Comparison of ENCODE assay signal across 39 cellular contexts in genomic region chr2:63434024-63434423, GRCh38.
"Had no signal": no experiment of that assay in that cellular context is flagged by ENCODE, and none has a peak within 500 bp of the region (broad histone marks: within the 10 kb centered on the region; RNA-seq: fewer than 3 reads in every experiment).

No MANE protein-coding gene starts in this region.

- H3K36me3 Mint-ChIP-seq: activated naive CD4-positive, alpha-beta T cell treated with anti-CD3 and anti-CD28 coated beads, Interleukin-2, amount 10 ng/mL, durations not matched to agents 7 days and 5 days had no signal

- H3K27ac ChIP-seq: adrenal gland, ascending aorta, body of pancreas, brain microvascular endothelial cell, breast epithelium, cardiac muscle cell had no signal

- H3K4me1 Mint-ChIP-seq: activated naive CD4-positive, alpha-beta T cell treated with anti-CD3 and anti-CD28 coated beads, Interleukin-2, amount 10 ng/mL, durations not matched to agents 7 days and 5 days; activated naive CD4-positive, alpha-beta T cell treated with anti-CD3 and anti-CD28 coated beads, Interleukin-2, amount 50 U/mL, for 24 hours; activated naive CD8-positive, alpha-beta T cell treated with anti-CD3 and anti-CD28 coated beads, Interleukin-2, amount 50 U/mL, for 24 hours; activated T-helper 17 cell treated with anti-CD3 and anti-CD28 coated beads, Interleukin-2, amount 50 U/mL, for 72 hours; central memory CD8-positive, alpha-beta T cell had no signal

- DNase-seq: activated effector memory CD4-positive, alpha-beta T cell treated with anti-CD3 and anti-CD28 coated beads, Interleukin-2, amount 50 U/mL, for 16 hours; activated effector memory CD4-positive, alpha-beta T cell treated with Interleukin-2 at 50 U/mL for 16 hours; activated gamma-delta T cell; activated gamma-delta T cell treated with Interleukin-2 at 50 U/mL for 16 hours; activated naive CD4-positive, alpha-beta T cell; activated naive CD4-positive, alpha-beta T cell treated with anti-CD3 and anti-CD28 coated beads for 36 hours; activated naive CD4-positive, alpha-beta T cell treated with anti-CD3 and anti-CD28 coated beads, Interleukin-2, amount 10 ng/mL, durations not matched to agents 7 days and 5 days; activated naive CD4-positive, alpha-beta T cell treated with anti-CD3 and anti-CD28 coated beads, Interleukin-2, amount 50 U/mL, for 16 hours; activated naive CD4-positive, alpha-beta T cell treated with Interleukin-2 at 50 U/mL for 16 hours; activated naive CD8-positive, alpha-beta T cell treated with anti-CD3 and anti-CD28 coated beads for 36 hours; activated naive CD8-positive, alpha-beta T cell treated with anti-CD3 and anti-CD28 coated beads, Interleukin-2, amount 10 ng/mL, durations not matched to agents 7 days and 5 days; activated naive CD8-positive, alpha-beta T cell treated with anti-CD3 and anti-CD28 coated beads, Interleukin-2, amount 50 U/mL, for 24 hours; activated T-cell treated with anti-CD3 and anti-CD28 coated beads, Interleukin-2, amount 50 U/mL, for 1 hour; activated T-cell treated with anti-CD3 and anti-CD28 coated beads, Interleukin-2, amount 50 U/mL, for 4 hours; activated T-cell treated with anti-CD3 and anti-CD28 coated beads, Interleukin-2, amount 50 U/mL, for 48 hours; adrenal gland; amniotic stem cell; amygdala; anterior cingulate cortex; aorta; body of pancreas; brain microvascular endothelial cell; caudate nucleus; central memory CD4-positive, alpha-beta T cell; cerebellar nuclear complex had no signal

- H3K36me3 ChIP-seq: adrenal gland, ascending aorta, brain microvascular endothelial cell, breast epithelium, cardiac muscle cell had no signal

- ATAC-seq: activated naive CD4-positive, alpha-beta T cell treated with anti-CD3 and anti-CD28 coated beads, Interleukin-2, amount 50 U/mL, for 72 hours; activated naive CD8-positive, alpha-beta T cell treated with anti-CD3 and anti-CD28 coated beads, Interleukin-2, amount 50 U/mL, for 24 hours; activated T-cell treated with anti-CD3 and anti-CD28 coated beads, Interleukin-2, amount 50 U/mL, for 4 hours; activated T-helper 17 cell treated with anti-CD3 and anti-CD28 coated beads, Interleukin-2, amount 50 U/mL, for 72 hours; body of pancreas had no signal

- H3K4me1 ChIP-seq: ascending aorta, breast epithelium had no signal

- H3K27me3 ChIP-seq: adrenal gland, ascending aorta, body of pancreas, brain microvascular endothelial cell, breast epithelium, cardiac muscle cell had no signal

- H3K9me3 Mint-ChIP-seq: activated naive CD4-positive, alpha-beta T cell treated with anti-CD3 and anti-CD28 coated beads for 36 hours; activated naive CD4-positive, alpha-beta T cell treated with anti-CD3 and anti-CD28 coated beads, Interleukin-2, amount 10 ng/mL, durations not matched to agents 7 days and 5 days; activated naive CD4-positive, alpha-beta T cell treated with anti-CD3 and anti-CD28 coated beads, Interleukin-2, amount 50 U/mL, for 24 hours; activated naive CD4-positive, alpha-beta T cell treated with anti-CD3 and anti-CD28 coated beads, Interleukin-2, amount 50 U/mL, for 72 hours; activated T-cell treated with anti-CD3 and anti-CD28 coated beads, Interleukin-2, amount 50 U/mL, for 4 hours; activated T-helper 1 cell treated with anti-CD3 and anti-CD28 coated beads, Interleukin-12 subunit alpha, Interleukin-12 subunit beta, Interleukin-2, Interleukin-4 antibody, amounts not matched to agents 30 ng/mL and 10 ng/mL and 1 ng/mL, durations not matched to agents 14 hours and 24 hours and 36 hours; activated T-helper 17 cell treated with anti-CD3 and anti-CD28 coated beads, Interleukin-2, amount 50 U/mL, for 72 hours; activated T-helper 2 cell treated with anti-CD3 and anti-CD28 coated beads, Interferon-gamma antibody, Interleukin-2, Interleukin-4, amounts not matched to agents 10 μg/mL and 5 μg/mL and 100 μg/mL, durations not matched to agents 14 hours and 24 hours and 36 hours; central memory CD8-positive, alpha-beta T cell had no signal

- H3K27me3 Mint-ChIP-seq: activated naive CD4-positive, alpha-beta T cell treated with anti-CD3 and anti-CD28 coated beads, Interleukin-2, amount 10 ng/mL, durations not matched to agents 7 days and 5 days; activated naive CD4-positive, alpha-beta T cell treated with anti-CD3 and anti-CD28 coated beads, Interleukin-2, amount 50 U/mL, for 24 hours; activated naive CD8-positive, alpha-beta T cell; activated naive CD8-positive, alpha-beta T cell treated with anti-CD3 and anti-CD28 coated beads for 36 hours; activated naive CD8-positive, alpha-beta T cell treated with anti-CD3 and anti-CD28 coated beads, Interleukin-2, amount 10 ng/mL, durations not matched to agents 7 days and 5 days; activated naive CD8-positive, alpha-beta T cell treated with anti-CD3 and anti-CD28 coated beads, Interleukin-2, amount 50 U/mL, for 24 hours; activated T-helper 17 cell treated with anti-CD3 and anti-CD28 coated beads, Interleukin-2, amount 50 U/mL, for 72 hours; brain; central memory CD8-positive, alpha-beta T cell had no signal

- H3K9me3 ChIP-seq: adrenal gland, ascending aorta, body of pancreas, breast epithelium had no signal

- FAIRE-seq: astrocyte, bronchial epithelial cell, colon had no signal

- H3K4me3 Mint-ChIP-seq: activated naive CD4-positive, alpha-beta T cell treated with anti-CD3 and anti-CD28 coated beads for 36 hours; activated naive CD4-positive, alpha-beta T cell treated with anti-CD3 and anti-CD28 coated beads, Interleukin-2, amount 10 ng/mL, durations not matched to agents 7 days and 5 days; activated naive CD4-positive, alpha-beta T cell treated with anti-CD3 and anti-CD28 coated beads, Interleukin-2, amount 50 U/mL, for 24 hours; activated naive CD8-positive, alpha-beta T cell; activated naive CD8-positive, alpha-beta T cell treated with anti-CD3 and anti-CD28 coated beads for 36 hours; activated naive CD8-positive, alpha-beta T cell treated with anti-CD3 and anti-CD28 coated beads, Interleukin-2, amount 10 ng/mL, durations not matched to agents 7 days and 5 days; activated naive CD8-positive, alpha-beta T cell treated with anti-CD3 and anti-CD28 coated beads, Interleukin-2, amount 50 U/mL, for 24 hours; activated T-cell treated with anti-CD3 and anti-CD28 coated beads, Interleukin-2, amount 50 U/mL, for 4 hours; activated T-helper 1 cell treated with anti-CD3 and anti-CD28 coated beads, Interleukin-12 subunit alpha, Interleukin-12 subunit beta, Interleukin-2, Interleukin-4 antibody, amounts not matched to agents 30 ng/mL and 10 ng/mL and 1 ng/mL, durations not matched to agents 14 hours and 24 hours and 36 hours; activated T-helper 17 cell treated with anti-CD3 and anti-CD28 coated beads, Interleukin-2, amount 50 U/mL, for 72 hours; central memory CD8-positive, alpha-beta T cell had no signal

- H3K4me3 ChIP-seq: adrenal gland, ascending aorta, body of pancreas, breast epithelium, cardiac muscle cell had no signal

- H3K27ac Mint-ChIP-seq: activated naive CD4-positive, alpha-beta T cell treated with anti-CD3 and anti-CD28 coated beads for 36 hours; activated naive CD4-positive, alpha-beta T cell treated with anti-CD3 and anti-CD28 coated beads, Interleukin-2, amount 10 ng/mL, durations not matched to agents 7 days and 5 days; activated naive CD4-positive, alpha-beta T cell treated with anti-CD3 and anti-CD28 coated beads, Interleukin-2, amount 50 U/mL, for 24 hours; activated naive CD4-positive, alpha-beta T cell treated with anti-CD3 and anti-CD28 coated beads, Interleukin-2, amount 50 U/mL, for 72 hours; activated naive CD8-positive, alpha-beta T cell; activated naive CD8-positive, alpha-beta T cell treated with anti-CD3 and anti-CD28 coated beads for 36 hours; activated naive CD8-positive, alpha-beta T cell treated with anti-CD3 and anti-CD28 coated beads, Interleukin-2, amount 10 ng/mL, durations not matched to agents 7 days and 5 days; activated naive CD8-positive, alpha-beta T cell treated with anti-CD3 and anti-CD28 coated beads, Interleukin-2, amount 50 U/mL, for 24 hours; activated T-helper 1 cell treated with anti-CD3 and anti-CD28 coated beads, Interleukin-12 subunit alpha, Interleukin-12 subunit beta, Interleukin-2, Interleukin-4 antibody, amounts not matched to agents 30 ng/mL and 10 ng/mL and 1 ng/mL, durations not matched to agents 14 hours and 24 hours and 36 hours; activated T-helper 17 cell treated with anti-CD3 and anti-CD28 coated beads, Interleukin-2, amount 50 U/mL, for 72 hours; activated T-helper 2 cell treated with anti-CD3 and anti-CD28 coated beads, Interferon-gamma antibody, Interleukin-2, Interleukin-4, amounts not matched to agents 10 μg/mL and 5 μg/mL and 100 μg/mL, durations not matched to agents 14 hours and 24 hours and 36 hours had no signal
